34 cellular contexts compared by ENCODE assay signal in the genomic region with DNA sequence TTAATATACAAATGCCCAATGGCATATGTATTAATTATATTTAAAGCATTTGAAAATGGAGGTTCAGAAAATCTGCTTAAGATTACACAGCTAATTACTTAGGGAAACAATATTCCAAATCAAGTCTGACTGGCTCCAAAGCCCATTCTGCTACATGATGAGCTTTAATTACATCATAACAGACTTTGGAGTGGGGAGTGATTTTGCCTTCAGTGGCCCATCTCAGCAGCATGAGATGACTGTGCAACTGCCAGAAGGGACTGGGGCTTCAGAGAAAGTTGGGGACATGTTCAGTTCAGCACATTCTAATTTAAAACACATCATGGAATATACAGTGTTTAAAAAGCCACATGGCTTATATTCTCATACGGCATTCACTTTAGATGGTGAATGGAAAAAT.
"Had no signal": no experiment of that assay in that cellular context is flagged by ENCODE, and none has a peak within 500 bp of the region (broad histone marks: within the 10 kb centered on the region; RNA-seq: fewer than 3 reads in every experiment).

No MANE protein-coding gene starts in this region.

- H3K27me3 ChIP-seq: ascending aorta, cardiac muscle cell had no signal

- H3K36me3 ChIP-seq: cardiac muscle cell had no signal

- H3K27ac Mint-ChIP-seq: activated CD4-positive, alpha-beta T cell treated with anti-CD3 and anti-CD28 coated beads for 36 hours; activated CD4-positive, alpha-beta T cell treated with anti-CD3 and anti-CD28 coated beads, Interleukin-2, amount 10 ng/mL, durations not matched to agents 7 days and 5 days; activated CD8-positive, alpha-beta T cell treated with anti-CD3 and anti-CD28 coated beads, Interleukin-2, amount 10 ng/mL, durations not matched to agents 7 days and 5 days; activated naive CD4-positive, alpha-beta T cell treated with anti-CD3 and anti-CD28 coated beads, Interleukin-2, amount 50 U/mL, for 24 hours; activated naive CD8-positive, alpha-beta T cell treated with anti-CD3 and anti-CD28 coated beads, Interleukin-2, amount 10 ng/mL, durations not matched to agents 7 days and 5 days; activated T-cell treated with anti-CD3 and anti-CD28 coated beads, Interleukin-2, amount 50 U/mL, for 24 hours; activated T-helper 2 cell treated with anti-CD3 and anti-CD28 coated beads, Interferon-gamma antibody, Interleukin-2, Interleukin-4, amounts not matched to agents 10 μg/mL and 5 μg/mL and 100 μg/mL, durations not matched to agents 14 hours and 24 hours and 36 hours; T-cell; T-helper 17 cell had no signal

- H3K4me3 Mint-ChIP-seq: activated CD4-positive, alpha-beta T cell treated with anti-CD3 and anti-CD28 coated beads for 36 hours; activated CD4-positive, alpha-beta T cell treated with anti-CD3 and anti-CD28 coated beads, Interleukin-2, amount 10 ng/mL, durations not matched to agents 7 days and 5 days; activated CD8-positive, alpha-beta T cell treated with anti-CD3 and anti-CD28 coated beads, Interleukin-2, amount 10 ng/mL, durations not matched to agents 7 days and 5 days; activated naive CD4-positive, alpha-beta T cell treated with anti-CD3 and anti-CD28 coated beads, Interleukin-2, amount 50 U/mL, for 24 hours; activated naive CD8-positive, alpha-beta T cell treated with anti-CD3 and anti-CD28 coated beads, Interleukin-2, amount 10 ng/mL, durations not matched to agents 7 days and 5 days; activated T-cell treated with anti-CD3 and anti-CD28 coated beads, Interleukin-2, amount 50 U/mL, for 24 hours; central memory CD8-positive, alpha-beta T cell; T-cell; T-helper 17 cell had no signal

- H2AFZ ChIP-seq: PC-9 had no signal

- H3K36me3 Mint-ChIP-seq: activated naive CD4-positive, alpha-beta T cell treated with anti-CD3 and anti-CD28 coated beads, Interleukin-2, amount 50 U/mL, for 24 hours; activated naive CD8-positive, alpha-beta T cell treated with anti-CD3 and anti-CD28 coated beads, Interleukin-2, amount 10 ng/mL, durations not matched to agents 7 days and 5 days; T-cell had no signal

- H3K4me2 ChIP-seq: PC-9 had no signal

- H3K27ac ChIP-seq: ascending aorta, cardiac muscle cell, PC-9, RWPE1 had no signal

- H3K9me3 Mint-ChIP-seq: activated CD4-positive, alpha-beta T cell treated with anti-CD3 and anti-CD28 coated beads, Interleukin-2, amount 10 ng/mL, durations not matched to agents 7 days and 5 days; activated naive CD4-positive, alpha-beta T cell treated with anti-CD3 and anti-CD28 coated beads, Interleukin-2, amount 50 U/mL, for 24 hours; activated naive CD8-positive, alpha-beta T cell treated with anti-CD3 and anti-CD28 coated beads, Interleukin-2, amount 10 ng/mL, durations not matched to agents 7 days and 5 days; activated T-cell treated with anti-CD3 and anti-CD28 coated beads, Interleukin-2, amount 50 U/mL, for 24 hours; activated T-helper 2 cell treated with anti-CD3 and anti-CD28 coated beads, Interferon-gamma antibody, Interleukin-2, Interleukin-4, amounts not matched to agents 10 μg/mL and 5 μg/mL and 100 μg/mL, durations not matched to agents 14 hours and 24 hours and 36 hours; central memory CD8-positive, alpha-beta T cell; T-cell had no signal

- H3K27me3 Mint-ChIP-seq: activated CD4-positive, alpha-beta T cell treated with anti-CD3 and anti-CD28 coated beads for 36 hours; activated CD4-positive, alpha-beta T cell treated with anti-CD3 and anti-CD28 coated beads, Interleukin-2, amount 10 ng/mL, durations not matched to agents 7 days and 5 days; activated naive CD4-positive, alpha-beta T cell treated with anti-CD3 and anti-CD28 coated beads, Interleukin-2, amount 50 U/mL, for 24 hours; activated naive CD8-positive, alpha-beta T cell treated with anti-CD3 and anti-CD28 coated beads, Interleukin-2, amount 10 ng/mL, durations not matched to agents 7 days and 5 days; activated T-cell treated with anti-CD3 and anti-CD28 coated beads, Interleukin-2, amount 50 U/mL, for 24 hours; central memory CD8-positive, alpha-beta T cell; T-cell; T-helper 17 cell had no signal

- H3K4me1 ChIP-seq: ascending aorta had no signal

- ATAC-seq: activated CD4-positive, alpha-beta T cell treated with anti-CD3 and anti-CD28 coated beads for 36 hours; activated CD4-positive, CD25-positive, alpha-beta regulatory T cell treated with anti-CD3 and anti-CD28 coated beads, Interleukin-2, amount 50 U/mL, for 24 hours; activated CD8-positive, alpha-beta T cell treated with anti-CD3 and anti-CD28 coated beads, Interleukin-2, amount 10 ng/mL, durations not matched to agents 7 days and 5 days; Right ventricle myocardium inferior; SK-N-SH treated with all-trans-retinoic acid at 6 μM for 48 hours; T-cell; T-helper 17 cell had no signal

- DNase-seq: activated CD4-positive, alpha-beta T cell treated with anti-CD3 and anti-CD28 coated beads for 36 hours; activated CD4-positive, alpha-beta T cell treated with anti-CD3 and anti-CD28 coated beads, Interleukin-2, amount 10 ng/mL, durations not matched to agents 7 days and 5 days; activated CD4-positive, alpha-beta T cell treated with anti-CD3 and anti-CD28 coated beads, Interleukin-2, amount 50 U/mL, for 48 hours; activated CD8-positive, alpha-beta T cell treated with anti-CD3 and anti-CD28 coated beads, Interleukin-2, amount 10 ng/mL, durations not matched to agents 7 days and 5 days; activated gamma-delta T cell; activated naive CD4-positive, alpha-beta T cell treated with Interleukin-2 at 50 U/mL for 16 hours; activated naive CD8-positive, alpha-beta T cell treated with anti-CD3 and anti-CD28 coated beads, Interleukin-2, amount 10 ng/mL, durations not matched to agents 7 days and 5 days; activated T-cell treated with anti-CD3 and anti-CD28 coated beads, Interleukin-2, amount 50 U/mL, for 24 hours; amygdala; MM.1S; MV-4-11; NCI-H1092; NCI-H1436 treated with DMSO at 0.1 percent for 48 hours; NCI-H1694 treated with DMSO at 0.1 percent for 48 hours; NCI-H2029; NCI-H2107; NCI-H226; NCI-H446 treated with DMSO at 0.1 percent for 48 hours; NCI-H69; NK-92 treated with Interleukin-12 subunit alpha and Interleukin-12 subunit beta, amount 100 ng/mL, for 24 hours; PC-9; SIG-M5; T-cell; T-helper 17 cell; T-helper 9 cell had no signal

- H3K4me3 ChIP-seq: ascending aorta, cardiac muscle cell, PC-9 had no signal

- H3K4me1 Mint-ChIP-seq: activated CD4-positive, alpha-beta T cell treated with anti-CD3 and anti-CD28 coated beads for 36 hours; activated CD4-positive, alpha-beta T cell treated with anti-CD3 and anti-CD28 coated beads, Interleukin-2, amount 10 ng/mL, durations not matched to agents 7 days and 5 days; activated naive CD4-positive, alpha-beta T cell treated with anti-CD3 and anti-CD28 coated beads, Interleukin-2, amount 50 U/mL, for 24 hours; activated naive CD8-positive, alpha-beta T cell treated with anti-CD3 and anti-CD28 coated beads, Interleukin-2, amount 10 ng/mL, durations not matched to agents 7 days and 5 days; central memory CD8-positive, alpha-beta T cell; T-cell had no signal

- H3K9me3 ChIP-seq: ascending aorta had no signal
